Comparison of ENCODE assay signal across 8 cellular contexts in genomic region chr12:124053855-124054254, GRCh38.
DNase-seq lines count a peak whose midpoint lies in the region; ATAC-seq and TF ChIP-seq lines count a peak whose summit lies in the region.

No MANE protein-coding gene starts in this region.

- H3K4me3 ChIP-seq in OCI-LY1 (ENCODE audit: low read depth, low read length, poor library complexity, severe bottlenecking) (no peak overlapping the region), neuronal stem cell (ENCODE audit: low read length in 2 of 2) (no peak overlapping the region)

- no peak overlapping the region for H2BK120ac ChIP-seq in neuronal stem cell (ENCODE audit: low read depth, low read length)

- no peak overlapping the region for H3K27ac ChIP-seq in OCI-LY1 (ENCODE audit: low read depth, low read length, poor library complexity, severe bottlenecking)
- H3K27ac ChIP-seq in neuronal stem cell (replicated peaks; ENCODE audit: low read length), result no peak overlapping the region

- no peak overlapping the region for H3K4ac ChIP-seq in neuronal stem cell (ENCODE audit: low read length)

- H4K20me1 ChIP-seq in OCI-LY1 (ENCODE audit: insufficient read depth, low read length), result no peaks in the 10 kb centered on the region

- no peak overlapping the region for H3K23ac ChIP-seq in neuronal stem cell (ENCODE audit: low read depth, low read length, poor library complexity)

- H2AK5ac ChIP-seq in neuronal stem cell (ENCODE audit: low read depth, low read length), result no peak overlapping the region

- H3K9me3 ChIP-seq in OCI-LY1 (ENCODE audit: low read length) (no peaks in the 10 kb centered on the region), neuronal stem cell (replicated peaks in 1 of 2; ENCODE audit: control insufficient read depth in 2 of 2, insufficient read depth in 1 of 2, low read depth in 1 of 2, low read length in 2 of 2) (peaks cover 0 to 3% of the 10 kb centered on the region in 2 donors)

- WGBS in neuronal stem cell (ENCODE audit: extremely low coverage in 2 of 2, insufficient read length in 2 of 2, insufficient replicate concordance in 1 of 2), 2 donors, result 100% methylated on average over 1 of the region's 11 CpGs; no CpG with 5 or more reads in 1 of the 2 donors

- H2BK5ac ChIP-seq in neuronal stem cell (ENCODE audit: low read length), result no peak overlapping the region

- no peaks in the 10 kb centered on the region for H3K79me1 ChIP-seq in neuronal stem cell (ENCODE audit: low read depth, low read length)

- H3K36me3 ChIP-seq in OCI-LY1 (ENCODE audit: insufficient read depth, low read length), result no peaks in the 10 kb centered on the region
- H3K36me3 ChIP-seq in neuronal stem cell (replicated peaks in 1 of 2; ENCODE audit: control insufficient read depth in 2 of 2, insufficient read depth in 2 of 2, low read length in 2 of 2), result no peaks in the 10 kb centered on the region

- no peak overlapping the region for H3K9ac ChIP-seq in OCI-LY1 (ENCODE audit: low read length)
- H3K9ac ChIP-seq in neuronal stem cell (ENCODE audit: low read depth, low read length, poor library complexity), result no peak overlapping the region

- no peaks in the 10 kb centered on the region for H3K9me2 ChIP-seq in OCI-LY1 (ENCODE audit: low read depth, low read length)

- H3K4me1 ChIP-seq in OCI-LY1 (ENCODE audit: insufficient read depth, low read length, severe bottlenecking), result no peaks in the 10 kb centered on the region
- peaks cover 2 to 5% of the 10 kb centered on the region in 2 donors for H3K4me1 ChIP-seq in neuronal stem cell (ENCODE audit: control insufficient read depth in 2 of 2, insufficient read depth in 1 of 2, low read depth in 1 of 2, low read length in 2 of 2)

- H3K27me3 ChIP-seq in OCI-LY1 (ENCODE audit: insufficient read depth, low read length), result no peaks in the 10 kb centered on the region
- no peaks in the 10 kb centered on the region for H3K27me3 ChIP-seq in neuronal stem cell (ENCODE audit: control insufficient read depth in 3 of 3, insufficient read depth in 3 of 3, low read depth in 1 of 3, low read length in 3 of 3)

- H3K4me2 ChIP-seq in OCI-LY1 (ENCODE audit: low read length), result no peak overlapping the region
- H3K4me2 ChIP-seq in neuronal stem cell (ENCODE audit: insufficient read depth, low read length, poor library complexity, severe bottlenecking), result no peak overlapping the region

- no peak overlapping the region for H4K8ac ChIP-seq in neuronal stem cell (ENCODE audit: low read depth, low read length)

- H3K14ac ChIP-seq in neuronal stem cell (ENCODE audit: low read length), result no peak overlapping the region

- no peaks in the 10 kb centered on the region for H3K79me2 ChIP-seq in OCI-LY1 (ENCODE audit: insufficient read depth, low read length)

- H3F3A ChIP-seq in OCI-LY1 (ENCODE audit: insufficient read depth, low read length), result no peaks in the 10 kb centered on the region

- no peak overlapping the region for H2BK12ac ChIP-seq in neuronal stem cell (ENCODE audit: low read length)

- H2AFZ ChIP-seq in OCI-LY1 (ENCODE audit: low read length) (no peak overlapping the region), neuronal stem cell (ENCODE audit: low read length) (peak overlapping the region; percentile 74)

- no peak overlapping the region for H4K91ac ChIP-seq in neuronal stem cell (ENCODE audit: low read depth, low read length, poor library complexity)

- no peak overlapping the region for H2BK15ac ChIP-seq in neuronal stem cell (ENCODE audit: low read length)

- ATAC-seq in GM21723 (IDR thresholded peaks at IDR 0.05; ENCODE audit: unreplicated experiment) (no peak), HG02678 (IDR thresholded peaks at IDR 0.05; ENCODE audit: unreplicated experiment) (no peak), HG02610 (IDR thresholded peaks at IDR 0.05; ENCODE audit: unreplicated experiment) (no peak)

- DNase-seq in NCI-H1694 treated with DMSO at 0.1 percent for 48 hours (lab: John Stamatoyannopoulos, UW) (peak; percentile 9), NCI-H1694 (lab: John Stamatoyannopoulos, UW) (no peak), fibroblast of gingiva (ENCODE audit: low read depth) (peak; percentile 50), neuronal stem cell (ENCODE audit: low spot score) (peak; percentile 51)

- H3K18ac ChIP-seq in neuronal stem cell (ENCODE audit: low read length), result no peak overlapping the region

- TF ChIP-seq CTCF in OCI-LY1 (IDR thresholded peaks at IDR 0.05; ENCODE audit: low read length), result peak; percentile 41
